Comparison of ENCODE assay signal across 8 cellular contexts in genomic region chr19:4123615-4124568, GRCh38. TPM values are rescaled to one million over a fixed set of nuclear protein-coding genes. Genes with fewer than 3 reads are reported as not detected.
DNase-seq lines count a peak whose midpoint lies in the region; ATAC-seq and TF ChIP-seq lines count a peak whose summit lies in the region.

Gene MAP2K2 (minus strand): TSS chr19:4124122. CDS start chr19:4123875, 247 bp downstream.

- ATAC-seq in GM21723 (IDR thresholded peaks at IDR 0.05; ENCODE audit: unreplicated experiment), result peak; percentile 81
- ATAC-seq in natural killer cell, result peak; percentile 95 to 96 (median 95)

- no peaks in the 10 kb centered on the region for H3K27me3 Mint-ChIP-seq in activated T-helper 2 cell treated with anti-CD3 and anti-CD28 coated beads, Interferon-gamma antibody, Interleukin-2, Interleukin-4, amounts not matched to agents 10 μg/mL and 5 μg/mL and 100 μg/mL, durations not matched to agents 14 hours and 24 hours and 36 hours (ENCODE audit: low read depth)
- H3K27me3 Mint-ChIP-seq in natural killer cell (ENCODE audit: low read depth in 2 of 2), result no peaks in the 10 kb centered on the region

- intact Hi-C loops in activated T-helper 2 cell treated with anti-CD3 and anti-CD28 coated beads, Interferon-gamma antibody, Interleukin-2, Interleukin-4, amounts not matched to agents 10 μg/mL and 5 μg/mL and 100 μg/mL, durations not matched to agents 14 hours and 24 hours and 36 hours (cut with micrococcal nuclease), result loop anchor here (5.0 to 10.0 kb wide), 3 partner anchors 37 to 119 kb away; partner anchors contain the start of genes PIAS4 and ZBTB7A
- intact Hi-C loops in natural killer cell (cut with micrococcal nuclease), result no loop called here

- peaks cover 6% of the 10 kb centered on the region for H3K36me3 Mint-ChIP-seq in activated T-helper 2 cell treated with anti-CD3 and anti-CD28 coated beads, Interferon-gamma antibody, Interleukin-2, Interleukin-4, amounts not matched to agents 10 μg/mL and 5 μg/mL and 100 μg/mL, durations not matched to agents 14 hours and 24 hours and 36 hours (ENCODE audit: low read depth)
- H3K36me3 Mint-ChIP-seq in natural killer cell, result no peaks in the 10 kb centered on the region

- peaks cover 17% of the 10 kb centered on the region for H3K4me1 Mint-ChIP-seq in activated T-helper 2 cell treated with anti-CD3 and anti-CD28 coated beads, Interferon-gamma antibody, Interleukin-2, Interleukin-4, amounts not matched to agents 10 μg/mL and 5 μg/mL and 100 μg/mL, durations not matched to agents 14 hours and 24 hours and 36 hours (ENCODE audit: low read depth)
- H3K4me1 Mint-ChIP-seq in natural killer cell, result peaks cover 11 to 37% of the 10 kb centered on the region in 2 donors

- peak; percentile 85 for DNase-seq in DMS153 treated with DMSO at 0.1 percent for 48 hours (lab: John Stamatoyannopoulos, UW; ENCODE audit: unreplicated experiment)
- peak; percentile 60 for DNase-seq in LNCaP clone FGC (ENCODE audit: low read depth)
- peak; percentile 96 for DNase-seq in RPMI8226
- peak; percentile 93 for DNase-seq in activated T-helper 2 cell treated with anti-CD3 and anti-CD28 coated beads, Interferon-gamma antibody, Interleukin-2, Interleukin-4, amounts not matched to agents 10 μg/mL and 5 μg/mL and 100 μg/mL, durations not matched to agents 14 hours and 24 hours and 36 hours (ENCODE audit: low spot score)
- peak; percentile 86 for DNase-seq in fibroblast of mammary gland (ENCODE audit: low read depth)
- DNase-seq in natural killer cell, result peak; percentile 97
- DNase-seq in stimulated activated naive CD4-positive, alpha-beta T cell (lab: John Stamatoyannopoulos, UW), result peak; percentile 85 to 95 (median 93)

- H3K27ac Mint-ChIP-seq in activated T-helper 2 cell treated with anti-CD3 and anti-CD28 coated beads, Interferon-gamma antibody, Interleukin-2, Interleukin-4, amounts not matched to agents 10 μg/mL and 5 μg/mL and 100 μg/mL, durations not matched to agents 14 hours and 24 hours and 36 hours, result peak within 1 kb of the TSS; percentile 91
- peak within 1 kb of the TSS; percentile 87 to 97 for H3K27ac Mint-ChIP-seq in natural killer cell

- H3K9me3 Mint-ChIP-seq in activated T-helper 2 cell treated with anti-CD3 and anti-CD28 coated beads, Interferon-gamma antibody, Interleukin-2, Interleukin-4, amounts not matched to agents 10 μg/mL and 5 μg/mL and 100 μg/mL, durations not matched to agents 14 hours and 24 hours and 36 hours, result no peaks in the 10 kb centered on the region
- no peaks in the 10 kb centered on the region for H3K9me3 Mint-ChIP-seq in natural killer cell

- TF ChIP-seq CTCF in LNCaP clone FGC (IDR thresholded peaks at IDR 0.05; ENCODE audit: control insufficient read depth, extremely low read depth, insufficient read depth) (no peak), fibroblast of mammary gland (conservative IDR thresholded peaks at IDR 0.05; ENCODE audit: control insufficient read depth, insufficient read depth, low read depth, low read length) (no peak), natural killer cell (IDR thresholded peaks at IDR 0.05) (no peak)

- H3K4me3 Mint-ChIP-seq in activated T-helper 2 cell treated with anti-CD3 and anti-CD28 coated beads, Interferon-gamma antibody, Interleukin-2, Interleukin-4, amounts not matched to agents 10 μg/mL and 5 μg/mL and 100 μg/mL, durations not matched to agents 14 hours and 24 hours and 36 hours (ENCODE audit: low read depth), result peak within 1 kb of the TSS; percentile 94
- H3K4me3 Mint-ChIP-seq in natural killer cell, result peak within 1 kb of the TSS; percentile 96

- H3K4me3 ChIP-seq in LNCaP clone FGC (ENCODE audit: low read depth, low read length), result peak within 1 kb of the TSS; percentile 84
- H3K4me3 ChIP-seq in fibroblast of mammary gland (ENCODE audit: control insufficient read depth, low read depth, low read length), result peak within 1 kb of the TSS; percentile 85

RNA-seq across cellular contexts. Expression of gene MAP2K2, which starts in this region (rescaled TPM):
- 131 and 141 TPM in 2 replicates for total RNA-seq in activated T-helper 2 cell treated with anti-CD3 and anti-CD28 coated beads, Interferon-gamma antibody, Interleukin-2, Interleukin-4, amounts not matched to agents 10 μg/mL and 5 μg/mL and 100 μg/mL, durations not matched to agents 14 hours and 24 hours and 36 hours
- 100 to 1,000 TPM; 137 to 154 (median 152) TPM for total RNA-seq in natural killer cell

Comparison
In these comparisons a context has a peak if more than half of its experiments do, and no peak if none do; other contexts are left out.
1. Peak in every context shown above with its lines: DNase-seq, ATAC-seq and H3K4me3 ChIP-seq.